29 cellular contexts compared by ENCODE assay signal in genomic region chr1:117707371-117707770, GRCh38.
"Had no signal": no experiment of that assay in that cellular context is flagged by ENCODE, and none has a peak within 500 bp of the region (broad histone marks: within the 10 kb centered on the region; RNA-seq: fewer than 3 reads in every experiment).

No MANE protein-coding gene starts in this region.

- H3K9me3 Mint-ChIP-seq: dendritic cell treated with granulocyte-macrophage colony-stimulating factor and Interleukin-4, amounts not matched to agents 40 ng/mL and 50 ng/mL, for 4 days; effector memory CD8-positive, alpha-beta T cell had no signal

- H3K27me3 ChIP-seq: colonic mucosa, esophagus muscularis mucosa, esophagus squamous epithelium, gastrocnemius medialis, gastroesophageal sphincter, heart left ventricle, heart right ventricle, hepatocyte had no signal

- H3K27ac Mint-ChIP-seq: dendritic cell treated with granulocyte-macrophage colony-stimulating factor and Interleukin-4, amounts not matched to agents 40 ng/mL and 50 ng/mL, for 4 days; effector memory CD8-positive, alpha-beta T cell; endodermal cell had no signal

- H2AFZ ChIP-seq: hepatocyte had no signal

- H3K9me3 ChIP-seq: colonic mucosa, esophagus muscularis mucosa, esophagus squamous epithelium, gastrocnemius medialis, gastroesophageal sphincter, heart right ventricle had no signal

- H3K36me3 ChIP-seq: colonic mucosa, esophagus muscularis mucosa, esophagus squamous epithelium, gastrocnemius medialis, gastroesophageal sphincter, heart left ventricle, heart right ventricle had no signal

- H3K4me3 ChIP-seq: colonic mucosa, coronary artery, dorsolateral prefrontal cortex, esophagus muscularis mucosa, esophagus squamous epithelium, gastrocnemius medialis, gastroesophageal sphincter, heart left ventricle, heart right ventricle, hepatocyte had no signal

- H3K27ac ChIP-seq: colonic mucosa, coronary artery, dorsolateral prefrontal cortex, epithelial cell of prostate, esophagus muscularis mucosa, esophagus squamous epithelium, foreskin keratinocyte, gastrocnemius medialis, gastroesophageal sphincter, heart left ventricle, heart right ventricle, hepatocyte had no signal

- H3K27me3 Mint-ChIP-seq: dendritic cell treated with granulocyte-macrophage colony-stimulating factor and Interleukin-4, amounts not matched to agents 40 ng/mL and 50 ng/mL, for 4 days had no signal

- DNase-seq: colonic mucosa; cortex of kidney; dermis blood vessel endothelial cell; dorsolateral prefrontal cortex; effector CD4-positive, alpha-beta T cell; effector CD8-positive, alpha-beta T cell; effector memory CD4-positive, alpha-beta T cell; effector memory CD8-positive, alpha-beta T cell; erythroblast; esophagus squamous epithelium; foreskin fibroblast; foreskin keratinocyte; foreskin melanocyte; gastrocnemius medialis; glutamatergic neuron; head of caudate nucleus; heart left ventricle; heart right ventricle had no signal

- H3K79me2 ChIP-seq: hepatocyte had no signal

- H3K4me1 ChIP-seq: colonic mucosa, esophagus muscularis mucosa, esophagus squamous epithelium, foreskin keratinocyte, gastroesophageal sphincter had no signal

- H3K4me3 Mint-ChIP-seq: dendritic cell treated with granulocyte-macrophage colony-stimulating factor and Interleukin-4, amounts not matched to agents 40 ng/mL and 50 ng/mL, for 4 days; effector memory CD8-positive, alpha-beta T cell; endodermal cell had no signal

- ATAC-seq: effector memory CD8-positive, alpha-beta T cell; esophagus mucosa; foreskin keratinocyte; gastrocnemius medialis; gastroesophageal sphincter; heart left ventricle; heart right ventricle had no signal

- H3K4me2 ChIP-seq: hepatocyte had no signal

- FAIRE-seq: endometrium, endothelial cell of umbilical vein, frontal cortex had no signal
